8 cellular contexts compared by ENCODE assay signal in the genomic region with DNA sequence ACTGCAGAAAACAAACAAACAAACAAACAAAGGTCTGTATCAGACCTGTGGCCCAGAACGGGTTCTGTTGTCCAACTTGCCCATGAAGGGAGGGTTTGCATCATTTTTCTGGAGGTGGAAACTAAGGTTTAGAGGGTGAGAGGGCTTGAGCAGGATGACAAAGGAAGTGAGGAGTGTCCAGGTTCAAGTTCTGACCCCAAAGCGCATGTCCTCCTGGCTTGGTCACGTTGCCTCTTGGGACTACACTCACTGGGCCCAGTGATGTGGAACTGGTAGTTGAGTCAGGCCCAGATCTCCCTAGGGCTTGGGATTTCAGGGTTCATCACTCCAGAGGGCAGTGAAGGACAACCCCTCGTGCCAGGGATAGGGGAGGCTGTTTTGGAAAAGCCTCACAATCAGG. TPM values are rescaled to one million over a fixed set of nuclear protein-coding genes. Genes with fewer than 3 reads are reported as not detected.
DNase-seq lines count a peak whose midpoint lies in the region; ATAC-seq and TF ChIP-seq lines count a peak whose summit lies in the region.

No MANE protein-coding gene starts in this region.

- in situ Hi-C loops in GM23248 (cut with MboI) = no loop called here

- CTCF ChIA-PET in activated B cell treated with CpG ODN at 0.5 μM for 24 hours (lab: Charles Lee) = no interaction called here

- H2AFZ ChIP-seq in GM23248 = no peak overlapping the region
- no peak overlapping the region for H2AFZ ChIP-seq in smooth muscle cell (ENCODE audit: low read depth)

- H3K9me3 ChIP-seq in GM23248 (ENCODE audit: low read depth) = no peaks in the 10 kb centered on the region
- H3K9me3 ChIP-seq in gastroesophageal sphincter = no peaks in the 10 kb centered on the region
- no peaks in the 10 kb centered on the region for H3K9me3 ChIP-seq in smooth muscle cell (replicated peaks; ENCODE audit: low read depth)

- H3K4me3 ChIP-seq in GM23248 = peak overlapping the region; percentile 79; the same call in 1 of the 2 replicates
- H3K4me3 ChIP-seq in gastroesophageal sphincter = peak overlapping the region in 1 of 2 donors; percentile 97
- H3K4me3 ChIP-seq in smooth muscle cell = peak overlapping the region; percentile 67

- H3K27ac ChIP-seq in GM23248 (peak overlapping the region; percentile 95), gastroesophageal sphincter (peak overlapping the region; percentile 93 to 100 (median 99)), smooth muscle cell (ENCODE audit: low read depth) (peak overlapping the region; percentile 34)

- H3F3A ChIP-seq in GM23248 (ENCODE audit: insufficient read depth) = peaks cover 28% of the 10 kb centered on the region
- peaks cover 30% of the 10 kb centered on the region for H3F3A ChIP-seq in smooth muscle cell (ENCODE audit: low read depth)

- TF ChIP-seq CTCF in activated B cell treated with CpG ODN at 0.5 μM for 24 hours (IDR thresholded peaks at IDR 0.05) = no peak
- TF ChIP-seq CTCF in gastroesophageal sphincter (IDR thresholded peaks at IDR 0.05) = no peak
- no peak for TF ChIP-seq CTCF in smooth muscle cell (IDR thresholded peaks at IDR 0.05; ENCODE audit: borderline replicate concordance, insufficient read depth, poor library complexity, severe bottlenecking)

- WGBS in GM23248 (ENCODE audit: low coverage in 1 of 2, low lambda C conversion rate in 2 of 2, missing lambda C conversion rate in 2 of 2), 2 experiments = 49 to 64% methylated on average over 4 of the region's 4 CpGs
- WGBS in gastroesophageal sphincter (ENCODE audit: low coverage in 1 of 2), 2 donors = 61 to 100% methylated on average over 1 to 3 of the region's 4 CpGs
- 85% methylated on average over 4 of the region's 4 CpGs for WGBS in smooth muscle cell (ENCODE audit: low lambda C conversion rate)

- H3K4me1 ChIP-seq in GM23248 (ENCODE audit: insufficient read depth) (peaks cover 31% of the 10 kb centered on the region), gastroesophageal sphincter (peaks cover 8 to 90% (median 51%) of the 10 kb centered on the region in 3 donors), smooth muscle cell (ENCODE audit: low read depth) (peaks cover 41% of the 10 kb centered on the region)

- no peak for TF ChIP-seq POLR2A in gastroesophageal sphincter (IDR thresholded peaks at IDR 0.05)

- peak overlapping the region; percentile 83 for H3K27ac Mint-ChIP-seq in activated B cell treated with CpG ODN at 0.5 μM for 24 hours

- POLR2A ChIA-PET in activated B cell treated with CpG ODN at 0.5 μM for 24 hours (lab: Charles Lee) = interaction anchor here (1.2 to 4.7 kb wide), 9 partner anchors 10 to 163 kb away, joined by 3 to 48 read pairs (median 6); no protein-coding TSS in a partner anchor

- TF ChIP-seq EP300 in gastroesophageal sphincter (IDR thresholded peaks at IDR 0.05) = no peak

- no peaks in the 10 kb centered on the region for H3K9me3 Mint-ChIP-seq in activated B cell treated with CpG ODN at 0.5 μM for 24 hours

- ATAC-seq in activated B cell treated with CpG ODN at 0.5 μM for 24 hours (ENCODE audit: low read depth) (no peak), gastroesophageal sphincter (no peak), HG03460 (IDR thresholded peaks at IDR 0.05; ENCODE audit: unreplicated experiment) (no peak)

- intact Hi-C loops in activated B cell treated with CpG ODN at 0.5 μM for 24 hours (cut with micrococcal nuclease) = loop anchor here (1.0 to 5.0 kb wide), 5 partner anchors 12 to 1472 kb away; no protein-coding TSS in a partner anchor

- no peak for DNase-seq in GM23248
- DNase-seq in activated B cell treated with CpG ODN at 0.5 μM for 24 hours = no peak
- no peak for DNase-seq in smooth muscle cell (lab: John Stamatoyannopoulos, UW; ENCODE audit: unreplicated experiment)
- no peak for DNase-seq in T-helper 9 cell
- no peak for DNase-seq in DMS79 treated with DMSO at 0.1 percent for 48 hours (lab: John Stamatoyannopoulos, UW)
- no peak for DNase-seq in GDM1 (lab: John Stamatoyannopoulos, UW)

- peaks cover 58% of the 10 kb centered on the region for H3K79me2 ChIP-seq in GM23248 (ENCODE audit: insufficient read depth)
- peaks cover 59% of the 10 kb centered on the region for H3K79me2 ChIP-seq in smooth muscle cell (ENCODE audit: low read depth)

- H3K9ac ChIP-seq in GM23248 (peak overlapping the region; percentile 93; the same call in 1 of the 2 replicates), smooth muscle cell (ENCODE audit: low read depth) (no peak overlapping the region)

- no peaks in the 10 kb centered on the region for H3K27me3 Mint-ChIP-seq in activated B cell treated with CpG ODN at 0.5 μM for 24 hours

- H3K27me3 ChIP-seq in GM23248 (replicated peaks; ENCODE audit: insufficient read depth) (no peaks in the 10 kb centered on the region), gastroesophageal sphincter (no peaks in the 10 kb centered on the region), smooth muscle cell (ENCODE audit: low read depth) (no peaks in the 10 kb centered on the region)

- peaks cover 10% of the 10 kb centered on the region for H3K36me3 Mint-ChIP-seq in activated B cell treated with CpG ODN at 0.5 μM for 24 hours (ENCODE audit: low read depth)

- peak overlapping the region; percentile 86 for H3K4me3 Mint-ChIP-seq in activated B cell treated with CpG ODN at 0.5 μM for 24 hours

- H4K20me1 ChIP-seq in GM23248 (ENCODE audit: insufficient read depth) (no peaks in the 10 kb centered on the region), smooth muscle cell (ENCODE audit: low read depth) (peaks cover 58% of the 10 kb centered on the region)

- H3K9me2 ChIP-seq in GM23248 (ENCODE audit: insufficient read depth) = no peaks in the 10 kb centered on the region

- peaks cover 65% of the 10 kb centered on the region for H3K4me1 Mint-ChIP-seq in activated B cell treated with CpG ODN at 0.5 μM for 24 hours

- peak overlapping the region; percentile 86 for H3K4me2 ChIP-seq in GM23248 (ENCODE audit: unreplicated experiment)
- H3K4me2 ChIP-seq in smooth muscle cell = peak overlapping the region; percentile 91

- H3K36me3 ChIP-seq in GM23248 (ENCODE audit: low read depth) (no peaks in the 10 kb centered on the region), gastroesophageal sphincter (peaks cover 0 to 4% of the 10 kb centered on the region in 2 donors), smooth muscle cell (ENCODE audit: low read depth) (no peaks in the 10 kb centered on the region)

RNA-seq across cellular contexts. Expression of a gene that starts 1.8 kb away (rescaled TPM):
- 34.4 and 36.2 TPM in 2 replicates for total RNA-seq in GM23248 (2014; rRNA removed; shearing (Covaris generic))
- polyA plus RNA-seq in GM23248 (2016; fragmentation: Nextera tagmentation; extraction: Ambion mirVana) (14.3 and 19.2 TPM in 2 replicates), smooth muscle cell (45.4 and 53.5 TPM in 2 replicates)
- total RNA-seq in activated B cell treated with CpG ODN at 0.5 μM for 24 hours (16.7 and 19.7 TPM in 2 replicates), gastroesophageal sphincter (10 to 100 TPM; 16.1 to 90.7 (median 56.1) TPM), smooth muscle cell (23.5 and 25.9 TPM in 2 replicates)

Comparison
In these comparisons a context has a peak if more than half of its experiments do, and no peak if none do; other contexts are left out.
1. H3K27ac ChIP-seq: peak in every context shown above with its lines; median percentile 99 in gastroesophageal sphincter; 95 in GM23248; 34 in smooth muscle cell.